In the genomic region with DNA sequence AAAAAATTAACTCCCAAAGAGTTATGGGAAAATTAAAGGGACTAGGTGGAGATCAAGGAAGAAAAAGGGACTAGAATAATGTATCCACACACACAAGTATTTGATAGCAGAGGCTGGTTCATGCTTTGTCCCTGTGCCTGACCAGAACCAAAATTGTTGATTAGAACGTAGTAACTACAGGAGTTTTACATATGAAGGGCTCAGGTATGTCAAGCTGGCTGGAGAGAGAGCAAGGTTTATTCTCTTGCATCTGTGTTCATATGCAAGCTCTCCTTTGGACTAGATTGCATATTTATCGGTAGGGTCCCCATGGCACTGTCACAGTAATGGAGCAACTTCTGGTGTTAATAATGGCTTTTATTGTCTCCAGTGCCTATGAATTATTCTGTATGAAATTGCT, we compare ENCODE assay signal across 2 cellular contexts.
TF ChIP-seq lines count a peak whose summit lies in the region.

No MANE protein-coding gene starts in this region.

TF ChIP-seq in GM23338, 12 proteins besides CTCF, POLR2A, EP300 and RAD21:
- TF ChIP-seq, protein P1, sequence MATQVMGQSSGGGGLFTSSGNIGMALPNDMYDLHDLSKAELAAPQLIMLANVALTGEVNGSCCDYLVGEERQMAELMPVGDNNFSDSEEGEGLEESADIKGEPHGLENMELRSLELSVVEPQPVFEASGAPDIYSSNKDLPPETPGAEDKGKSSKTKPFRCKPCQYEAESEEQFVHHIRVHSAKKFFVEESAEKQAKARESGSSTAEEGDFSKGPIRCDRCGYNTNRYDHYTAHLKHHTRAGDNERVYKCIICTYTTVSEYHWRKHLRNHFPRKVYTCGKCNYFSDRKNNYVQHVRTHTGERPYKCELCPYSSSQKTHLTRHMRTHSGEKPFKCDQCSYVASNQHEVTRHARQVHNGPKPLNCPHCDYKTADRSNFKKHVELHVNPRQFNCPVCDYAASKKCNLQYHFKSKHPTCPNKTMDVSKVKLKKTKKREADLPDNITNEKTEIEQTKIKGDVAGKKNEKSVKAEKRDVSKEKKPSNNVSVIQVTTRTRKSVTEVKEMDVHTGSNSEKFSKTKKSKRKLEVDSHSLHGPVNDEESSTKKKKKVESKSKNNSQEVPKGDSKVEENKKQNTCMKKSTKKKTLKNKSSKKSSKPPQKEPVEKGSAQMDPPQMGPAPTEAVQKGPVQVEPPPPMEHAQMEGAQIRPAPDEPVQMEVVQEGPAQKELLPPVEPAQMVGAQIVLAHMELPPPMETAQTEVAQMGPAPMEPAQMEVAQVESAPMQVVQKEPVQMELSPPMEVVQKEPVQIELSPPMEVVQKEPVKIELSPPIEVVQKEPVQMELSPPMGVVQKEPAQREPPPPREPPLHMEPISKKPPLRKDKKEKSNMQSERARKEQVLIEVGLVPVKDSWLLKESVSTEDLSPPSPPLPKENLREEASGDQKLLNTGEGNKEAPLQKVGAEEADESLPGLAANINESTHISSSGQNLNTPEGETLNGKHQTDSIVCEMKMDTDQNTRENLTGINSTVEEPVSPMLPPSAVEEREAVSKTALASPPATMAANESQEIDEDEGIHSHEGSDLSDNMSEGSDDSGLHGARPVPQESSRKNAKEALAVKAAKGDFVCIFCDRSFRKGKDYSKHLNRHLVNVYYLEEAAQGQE (IDR thresholded peaks at IDR 0.05; ENCODE audit: unreplicated experiment) = no peak
- TF ChIP-seq, protein P2, sequence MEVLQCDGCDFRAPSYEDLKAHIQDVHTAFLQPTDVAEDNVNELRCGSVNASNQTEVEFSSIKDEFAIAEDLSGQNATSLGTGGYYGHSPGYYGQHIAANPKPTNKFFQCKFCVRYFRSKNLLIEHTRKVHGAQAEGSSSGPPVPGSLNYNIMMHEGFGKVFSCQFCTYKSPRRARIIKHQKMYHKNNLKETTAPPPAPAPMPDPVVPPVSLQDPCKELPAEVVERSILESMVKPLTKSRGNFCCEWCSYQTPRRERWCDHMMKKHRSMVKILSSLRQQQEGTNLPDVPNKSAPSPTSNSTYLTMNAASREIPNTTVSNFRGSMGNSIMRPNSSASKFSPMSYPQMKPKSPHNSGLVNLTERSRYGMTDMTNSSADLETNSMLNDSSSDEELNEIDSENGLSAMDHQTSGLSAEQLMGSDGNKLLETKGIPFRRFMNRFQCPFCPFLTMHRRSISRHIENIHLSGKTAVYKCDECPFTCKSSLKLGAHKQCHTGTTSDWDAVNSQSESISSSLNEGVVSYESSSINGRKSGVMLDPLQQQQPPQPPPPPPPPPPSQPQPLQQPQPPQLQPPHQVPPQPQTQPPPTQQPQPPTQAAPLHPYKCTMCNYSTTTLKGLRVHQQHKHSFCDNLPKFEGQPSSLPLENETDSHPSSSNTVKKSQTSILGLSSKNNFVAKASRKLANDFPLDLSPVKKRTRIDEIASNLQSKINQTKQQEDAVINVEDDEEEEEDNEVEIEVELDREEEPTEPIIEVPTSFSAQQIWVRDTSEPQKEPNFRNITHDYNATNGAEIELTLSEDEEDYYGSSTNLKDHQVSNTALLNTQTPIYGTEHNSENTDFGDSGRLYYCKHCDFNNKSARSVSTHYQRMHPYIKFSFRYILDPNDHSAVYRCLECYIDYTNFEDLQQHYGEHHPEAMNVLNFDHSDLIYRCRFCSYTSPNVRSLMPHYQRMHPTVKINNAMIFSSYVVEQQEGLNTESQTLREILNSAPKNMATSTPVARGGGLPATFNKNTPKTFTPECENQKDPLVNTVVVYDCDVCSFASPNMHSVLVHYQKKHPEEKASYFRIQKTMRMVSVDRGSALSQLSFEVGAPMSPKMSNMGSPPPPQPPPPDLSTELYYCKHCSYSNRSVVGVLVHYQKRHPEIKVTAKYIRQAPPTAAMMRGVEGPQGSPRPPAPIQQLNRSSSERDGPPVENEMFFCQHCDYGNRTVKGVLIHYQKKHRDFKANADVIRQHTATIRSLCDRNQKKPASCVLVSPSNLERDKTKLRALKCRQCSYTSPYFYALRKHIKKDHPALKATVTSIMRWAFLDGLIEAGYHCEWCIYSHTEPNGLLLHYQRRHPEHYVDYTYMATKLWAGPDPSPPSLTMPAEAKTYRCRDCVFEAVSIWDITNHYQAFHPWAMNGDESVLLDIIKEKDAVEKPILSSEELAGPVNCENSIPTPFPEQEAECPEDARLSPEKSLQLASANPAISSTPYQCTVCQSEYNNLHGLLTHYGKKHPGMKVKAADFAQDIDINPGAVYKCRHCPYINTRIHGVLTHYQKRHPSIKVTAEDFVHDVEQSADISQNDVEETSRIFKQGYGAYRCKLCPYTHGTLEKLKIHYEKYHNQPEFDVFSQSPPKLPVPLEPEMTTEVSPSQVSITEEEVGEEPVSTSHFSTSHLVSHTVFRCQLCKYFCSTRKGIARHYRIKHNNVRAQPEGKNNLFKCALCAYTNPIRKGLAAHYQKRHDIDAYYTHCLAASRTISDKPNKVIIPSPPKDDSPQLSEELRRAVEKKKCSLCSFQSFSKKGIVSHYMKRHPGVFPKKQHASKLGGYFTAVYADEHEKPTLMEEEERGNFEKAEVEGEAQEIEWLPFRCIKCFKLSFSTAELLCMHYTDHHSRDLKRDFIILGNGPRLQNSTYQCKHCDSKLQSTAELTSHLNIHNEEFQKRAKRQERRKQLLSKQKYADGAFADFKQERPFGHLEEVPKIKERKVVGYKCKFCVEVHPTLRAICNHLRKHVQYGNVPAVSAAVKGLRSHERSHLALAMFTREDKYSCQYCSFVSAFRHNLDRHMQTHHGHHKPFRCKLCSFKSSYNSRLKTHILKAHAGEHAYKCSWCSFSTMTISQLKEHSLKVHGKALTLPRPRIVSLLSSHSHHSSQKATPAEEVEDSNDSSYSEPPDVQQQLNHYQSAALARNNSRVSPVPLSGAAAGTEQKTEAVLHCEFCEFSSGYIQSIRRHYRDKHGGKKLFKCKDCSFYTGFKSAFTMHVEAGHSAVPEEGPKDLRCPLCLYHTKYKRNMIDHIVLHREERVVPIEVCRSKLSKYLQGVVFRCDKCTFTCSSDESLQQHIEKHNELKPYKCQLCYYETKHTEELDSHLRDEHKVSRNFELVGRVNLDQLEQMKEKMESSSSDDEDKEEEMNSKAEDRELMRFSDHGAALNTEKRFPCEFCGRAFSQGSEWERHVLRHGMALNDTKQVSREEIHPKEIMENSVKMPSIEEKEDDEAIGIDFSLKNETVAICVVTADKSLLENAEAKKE (CRISPR knock-in tag; IDR thresholded peaks at IDR 0.05) = no peak

TF ChIP-seq in H1, 55 proteins besides CTCF, POLR2A, EP300 and RAD21:
- TF ChIP-seq FOSL1 (IDR thresholded peaks at IDR 0.05; ENCODE audit: insufficient read depth, low read depth, low read length) (no peak), JUND (IDR thresholded peaks at IDR 0.05; ENCODE audit: low read length) (no peak), SUZ12 (IDR thresholded peaks at IDR 0.05; ENCODE audit: low read length) (no peak), BACH1 (IDR thresholded peaks at IDR 0.05; ENCODE audit: low read length) (no peak), HDAC2 (IDR thresholded peaks at IDR 0.05; ENCODE audit: borderline replicate concordance in 1 of 2, low read depth in 2 of 2, low read length in 2 of 2) (no peak), KDM1A (IDR thresholded peaks at IDR 0.05; ENCODE audit: borderline replicate concordance, low read length) (no peak), CREB1 (IDR thresholded peaks at IDR 0.05) (no peak), SIRT6 (IDR thresholded peaks at IDR 0.05; ENCODE audit: low read length) (no peak), HDAC6 (IDR thresholded peaks at IDR 0.05; ENCODE audit: low read depth, low read length) (no peak), SP1 (IDR thresholded peaks at IDR 0.05; ENCODE audit: low read depth, low read length) (no peak), CEBPB (IDR thresholded peaks at IDR 0.05; ENCODE audit: low read depth, low read length) (no peak)
- TF ChIP-seq, protein P3, sequence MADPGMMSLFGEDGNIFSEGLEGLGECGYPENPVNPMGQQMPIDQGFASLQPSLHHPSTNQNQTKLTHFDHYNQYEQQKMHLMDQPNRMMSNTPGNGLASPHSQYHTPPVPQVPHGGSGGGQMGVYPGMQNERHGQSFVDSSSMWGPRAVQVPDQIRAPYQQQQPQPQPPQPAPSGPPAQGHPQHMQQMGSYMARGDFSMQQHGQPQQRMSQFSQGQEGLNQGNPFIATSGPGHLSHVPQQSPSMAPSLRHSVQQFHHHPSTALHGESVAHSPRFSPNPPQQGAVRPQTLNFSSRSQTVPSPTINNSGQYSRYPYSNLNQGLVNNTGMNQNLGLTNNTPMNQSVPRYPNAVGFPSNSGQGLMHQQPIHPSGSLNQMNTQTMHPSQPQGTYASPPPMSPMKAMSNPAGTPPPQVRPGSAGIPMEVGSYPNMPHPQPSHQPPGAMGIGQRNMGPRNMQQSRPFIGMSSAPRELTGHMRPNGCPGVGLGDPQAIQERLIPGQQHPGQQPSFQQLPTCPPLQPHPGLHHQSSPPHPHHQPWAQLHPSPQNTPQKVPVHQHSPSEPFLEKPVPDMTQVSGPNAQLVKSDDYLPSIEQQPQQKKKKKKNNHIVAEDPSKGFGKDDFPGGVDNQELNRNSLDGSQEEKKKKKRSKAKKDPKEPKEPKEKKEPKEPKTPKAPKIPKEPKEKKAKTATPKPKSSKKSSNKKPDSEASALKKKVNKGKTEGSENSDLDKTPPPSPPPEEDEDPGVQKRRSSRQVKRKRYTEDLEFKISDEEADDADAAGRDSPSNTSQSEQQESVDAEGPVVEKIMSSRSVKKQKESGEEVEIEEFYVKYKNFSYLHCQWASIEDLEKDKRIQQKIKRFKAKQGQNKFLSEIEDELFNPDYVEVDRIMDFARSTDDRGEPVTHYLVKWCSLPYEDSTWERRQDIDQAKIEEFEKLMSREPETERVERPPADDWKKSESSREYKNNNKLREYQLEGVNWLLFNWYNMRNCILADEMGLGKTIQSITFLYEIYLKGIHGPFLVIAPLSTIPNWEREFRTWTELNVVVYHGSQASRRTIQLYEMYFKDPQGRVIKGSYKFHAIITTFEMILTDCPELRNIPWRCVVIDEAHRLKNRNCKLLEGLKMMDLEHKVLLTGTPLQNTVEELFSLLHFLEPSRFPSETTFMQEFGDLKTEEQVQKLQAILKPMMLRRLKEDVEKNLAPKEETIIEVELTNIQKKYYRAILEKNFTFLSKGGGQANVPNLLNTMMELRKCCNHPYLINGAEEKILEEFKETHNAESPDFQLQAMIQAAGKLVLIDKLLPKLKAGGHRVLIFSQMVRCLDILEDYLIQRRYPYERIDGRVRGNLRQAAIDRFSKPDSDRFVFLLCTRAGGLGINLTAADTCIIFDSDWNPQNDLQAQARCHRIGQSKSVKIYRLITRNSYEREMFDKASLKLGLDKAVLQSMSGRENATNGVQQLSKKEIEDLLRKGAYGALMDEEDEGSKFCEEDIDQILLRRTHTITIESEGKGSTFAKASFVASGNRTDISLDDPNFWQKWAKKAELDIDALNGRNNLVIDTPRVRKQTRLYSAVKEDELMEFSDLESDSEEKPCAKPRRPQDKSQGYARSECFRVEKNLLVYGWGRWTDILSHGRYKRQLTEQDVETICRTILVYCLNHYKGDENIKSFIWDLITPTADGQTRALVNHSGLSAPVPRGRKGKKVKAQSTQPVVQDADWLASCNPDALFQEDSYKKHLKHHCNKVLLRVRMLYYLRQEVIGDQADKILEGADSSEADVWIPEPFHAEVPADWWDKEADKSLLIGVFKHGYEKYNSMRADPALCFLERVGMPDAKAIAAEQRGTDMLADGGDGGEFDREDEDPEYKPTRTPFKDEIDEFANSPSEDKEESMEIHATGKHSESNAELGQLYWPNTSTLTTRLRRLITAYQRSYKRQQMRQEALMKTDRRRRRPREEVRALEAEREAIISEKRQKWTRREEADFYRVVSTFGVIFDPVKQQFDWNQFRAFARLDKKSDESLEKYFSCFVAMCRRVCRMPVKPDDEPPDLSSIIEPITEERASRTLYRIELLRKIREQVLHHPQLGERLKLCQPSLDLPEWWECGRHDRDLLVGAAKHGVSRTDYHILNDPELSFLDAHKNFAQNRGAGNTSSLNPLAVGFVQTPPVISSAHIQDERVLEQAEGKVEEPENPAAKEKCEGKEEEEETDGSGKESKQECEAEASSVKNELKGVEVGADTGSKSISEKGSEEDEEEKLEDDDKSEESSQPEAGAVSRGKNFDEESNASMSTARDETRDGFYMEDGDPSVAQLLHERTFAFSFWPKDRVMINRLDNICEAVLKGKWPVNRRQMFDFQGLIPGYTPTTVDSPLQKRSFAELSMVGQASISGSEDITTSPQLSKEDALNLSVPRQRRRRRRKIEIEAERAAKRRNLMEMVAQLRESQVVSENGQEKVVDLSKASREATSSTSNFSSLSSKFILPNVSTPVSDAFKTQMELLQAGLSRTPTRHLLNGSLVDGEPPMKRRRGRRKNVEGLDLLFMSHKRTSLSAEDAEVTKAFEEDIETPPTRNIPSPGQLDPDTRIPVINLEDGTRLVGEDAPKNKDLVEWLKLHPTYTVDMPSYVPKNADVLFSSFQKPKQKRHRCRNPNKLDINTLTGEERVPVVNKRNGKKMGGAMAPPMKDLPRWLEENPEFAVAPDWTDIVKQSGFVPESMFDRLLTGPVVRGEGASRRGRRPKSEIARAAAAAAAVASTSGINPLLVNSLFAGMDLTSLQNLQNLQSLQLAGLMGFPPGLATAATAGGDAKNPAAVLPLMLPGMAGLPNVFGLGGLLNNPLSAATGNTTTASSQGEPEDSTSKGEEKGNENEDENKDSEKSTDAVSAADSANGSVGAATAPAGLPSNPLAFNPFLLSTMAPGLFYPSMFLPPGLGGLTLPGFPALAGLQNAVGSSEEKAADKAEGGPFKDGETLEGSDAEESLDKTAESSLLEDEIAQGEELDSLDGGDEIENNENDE (IDR thresholded peaks at IDR 0.05; ENCODE audit: insufficient replicate concordance, low read length) = no peak
